ENCODE assay signal across 25 cellular contexts in genomic region chr6:80364206-80364605, GRCh38.
"Had no signal": no experiment of that assay in that cellular context is flagged by ENCODE, and none has a peak within 500 bp of the region (broad histone marks: within the 10 kb centered on the region; RNA-seq: fewer than 3 reads in every experiment).

No MANE protein-coding gene starts in this region.

- H3K27me3 ChIP-seq: pancreas, right lobe of liver, stomach, testis, thyroid gland, transverse colon, upper lobe of left lung, vagina had no signal

- H3K4me3 ChIP-seq: lung, mucosa of descending colon, pancreas, prostate gland, right lobe of liver, skin epidermis, stomach, testis, thyroid gland, transverse colon, upper lobe of left lung, vagina had no signal

- ATAC-seq: left lobe of liver; mucosa of descending colon; naive thymus-derived CD4-positive, alpha-beta T cell; natural killer cell treated with Interleukin-12 subunit alpha and Interleukin-12 subunit beta and Interleukin-15 and Interleukin-18, amount 100 ng/mL, for 72 hours; pancreas; right lobe of liver; stimulated activated naive B cell treated with anti-CD40 and anti-IgM and Interleukin-4, amounts not matched to agents 10 μg/mL and 1 μg/mL and 100 μg/mL, for 72 hours; stimulated activated naive CD8-positive, alpha-beta T cell treated with anti-CD3 and anti-CD28 coated beads, Interleukin-15, Interleukin-2, amounts not matched to agents 100 U/mL and 50 U/mL, for 24 hours had no signal

- DNase-seq: islet precursor cell; midbrain; mucosa of descending colon; naive thymus-derived CD4-positive, alpha-beta T cell; nucleus accumbens; pancreas; posterior cingulate gyrus; right lobe of liver; stimulated activated CD4-positive, alpha-beta T cell treated with anti-CD3 and anti-CD28 coated beads, Interleukin-12 subunit alpha, Interleukin-12 subunit beta, amount 100 ng/mL, for 4 hours; stimulated activated CD4-positive, alpha-beta T cell treated with anti-CD3 and anti-CD28 coated beads, Interleukin-15, amount 100 ng/mL, for 24 hours; stimulated activated CD4-positive, alpha-beta T cell treated with anti-CD3 and anti-CD28 coated beads, Interleukin-2, amount 100 ng/mL, for 24 hours; stimulated activated CD4-positive, alpha-beta T cell treated with anti-CD3 and anti-CD28 coated beads, Interleukin-4, amount 100 ng/mL, for 1 hour; stimulated activated naive B cell treated with anti-CD40 and anti-IgM and Interleukin-4, amounts not matched to agents 10 μg/mL and 1 μg/mL and 100 μg/mL, for 72 hours; stimulated activated naive CD8-positive, alpha-beta T cell treated with anti-CD3 and anti-CD28 coated beads, Interleukin-15, Interleukin-2, amounts not matched to agents 100 U/mL and 50 U/mL, for 24 hours; stomach; testis; thyroid gland; transverse colon; upper lobe of left lung had no signal

- H3K27ac ChIP-seq: pancreas, prostate gland, right lobe of liver, skin epidermis, stomach, testis, thyroid gland, transverse colon, upper lobe of left lung, vagina had no signal

- H3K36me3 ChIP-seq: pancreas, prostate gland, right lobe of liver, stomach, thyroid gland, transverse colon, upper lobe of left lung, vagina had no signal

- H3K9me3 ChIP-seq: mucosa of descending colon, pancreas, prostate gland, right lobe of liver, testis, thyroid gland, transverse colon, upper lobe of left lung, vagina had no signal

- H3K4me1 ChIP-seq: pancreas, prostate gland, right lobe of liver, stomach, testis, transverse colon, upper lobe of left lung, vagina had no signal
